In genomic region chr16:14539156-14539555, GRCh38 we compare ENCODE assay signal across 22 cellular contexts.
DNase-seq lines count a peak whose midpoint lies in the region; ATAC-seq and TF ChIP-seq lines count a peak whose summit lies in the region.
"Had no signal": no experiment of that assay in that cellular context is flagged by ENCODE, and none has a peak within 500 bp of the region (broad histone marks: within the 10 kb centered on the region; RNA-seq: fewer than 3 reads in every experiment).

No MANE protein-coding gene starts in this region.

- no peaks in the 10 kb centered on the region for H3K27me3 Mint-ChIP-seq in activated T-helper 17 cell treated with anti-CD3 and anti-CD28 coated beads, Interleukin-2, amount 50 U/mL, for 72 hours
- H3K27me3 Mint-ChIP-seq: CD8-positive, alpha-beta memory T cell; T-cell had no signal

- H3K4me3 ChIP-seq in HAP-1 (no peak overlapping the region), testis (no peak overlapping the region)
- H3K4me3 ChIP-seq: A549 had no signal

- in situ Hi-C loops in HAP-1 (cut with MboI; ENCODE audit: low sequenced_read_pairs): no loop called here

- H3K27ac ChIP-seq in testis: peak overlapping the region; percentile 25 to 33

- no peak overlapping the region for H3K4me3 Mint-ChIP-seq in activated T-helper 17 cell treated with anti-CD3 and anti-CD28 coated beads, Interleukin-2, amount 50 U/mL, for 72 hours
- H3K4me3 Mint-ChIP-seq: CD14-positive monocyte; CD8-positive, alpha-beta memory T cell; T-cell had no signal

- H3K9me3 ChIP-seq in HAP-1: no peaks in the 10 kb centered on the region
- no peaks in the 10 kb centered on the region for H3K9me3 ChIP-seq in testis
- H3K9me3 ChIP-seq: BE2C had no signal

- no peak for TF ChIP-seq CTCF in testis (IDR thresholded peaks at IDR 0.05)

- no peaks in the 10 kb centered on the region; the same call in 1 of the 2 replicates for H3K36me3 ChIP-seq in HAP-1 (replicated peaks)
- no peaks in the 10 kb centered on the region for H3K36me3 ChIP-seq in testis (ENCODE audit: low read depth, missing control alignments)
- H3K36me3 ChIP-seq: BE2C had no signal

- H3K4me1 Mint-ChIP-seq in activated T-helper 17 cell treated with anti-CD3 and anti-CD28 coated beads, Interleukin-2, amount 50 U/mL, for 72 hours: peaks cover 5% of the 10 kb centered on the region

- ATAC-seq in activated T-helper 17 cell treated with anti-CD3 and anti-CD28 coated beads, Interleukin-2, amount 50 U/mL, for 72 hours (replicated peaks): no peak
- no peak for ATAC-seq in HG02938 (IDR thresholded peaks at IDR 0.05; ENCODE audit: unreplicated experiment)
- ATAC-seq: A549, PC-3, T-cell had no signal

- H3K4me1 ChIP-seq in HAP-1 (peaks cover 16% of the 10 kb centered on the region), testis (peaks cover 4% of the 10 kb centered on the region)
- H3K4me1 ChIP-seq: BE2C had no signal

- DNase-seq in HAP-1 (ENCODE audit: low spot score in 2 of 2): peak; percentile 55 to 86
- DNase-seq in medulla oblongata (ENCODE audit: extremely low spot score): peak; percentile 5
- peak; percentile 81 for DNase-seq in testis
- DNase-seq in activated gamma-delta T cell treated with Interleukin-2 at 50 U/mL for 16 hours: no peak
- no peak for DNase-seq in activated naive CD4-positive, alpha-beta T cell treated with anti-CD3 and anti-CD28 coated beads, Interleukin-2, amount 50 U/mL, for 16 hours
- DNase-seq: BE2C; CD8-positive, alpha-beta memory T cell; DMS79 treated with DMSO at 0.1 percent for 48 hours; GF-D8; KBM-7; NCI-H1694; NCI-H2171 treated with DMSO at 0.1 percent for 48 hours; NCI-H345; NCI-H510A treated with DMSO at 0.1 percent for 48 hours; PC-3; Right ventricle myocardium superior; RPMI8226; T-cell had no signal

- H3K36me3 Mint-ChIP-seq in activated T-helper 17 cell treated with anti-CD3 and anti-CD28 coated beads, Interleukin-2, amount 50 U/mL, for 72 hours (ENCODE audit: low read depth): peaks cover 43% of the 10 kb centered on the region

- H3K27me3 ChIP-seq in HAP-1 (ENCODE audit: low read depth) (no peaks in the 10 kb centered on the region), testis (no peaks in the 10 kb centered on the region)
- H3K27me3 ChIP-seq: BE2C had no signal

- WGBS in testis, 2 donors: 59 to 77% methylated on average over 5 of the region's 5 CpGs

- peak overlapping the region; percentile 14 for H3K27ac Mint-ChIP-seq in activated T-helper 17 cell treated with anti-CD3 and anti-CD28 coated beads, Interleukin-2, amount 50 U/mL, for 72 hours
- H3K27ac Mint-ChIP-seq: CD14-positive monocyte, T-cell had no signal

- no peak for TF ChIP-seq POLR2A in testis (IDR thresholded peaks at IDR 0.05)

- intact Hi-C loops in testis (cut with DNase I; ENCODE audit: low total_unique reads): no loop called here

- no peaks in the 10 kb centered on the region for H3K9me3 Mint-ChIP-seq in activated T-helper 17 cell treated with anti-CD3 and anti-CD28 coated beads, Interleukin-2, amount 50 U/mL, for 72 hours

Comparison
In these comparisons a context has a peak if more than half of its experiments do, and no peak if none do; other contexts are left out.
1. DNase-seq: peak in HAP-1 (2 of 2), medulla oblongata (single experiment) and testis (single experiment); none in activated gamma-delta T cell treated with Interleukin-2 at 50 U/mL for 16 hours (single experiment) and activated naive CD4-positive, alpha-beta T cell treated with anti-CD3 and anti-CD28 coated beads, Interleukin-2, amount 50 U/mL, for 16 hours (single experiment).